Comparison of ENCODE assay signal across 2 cellular contexts in genomic region chr18:1505856-1506255, GRCh38.
TF ChIP-seq lines count a peak whose summit lies in the region.

No MANE protein-coding gene starts in this region.

TF ChIP-seq in GM23338, 12 proteins besides CTCF, POLR2A, EP300 and RAD21 (continued from another document):
- no peak for TF ChIP-seq ZNF114 (CRISPR knock-in tag; IDR thresholded peaks at IDR 0.05)
- no peak for TF ChIP-seq EZH2phosphoT487 (IDR thresholded peaks at IDR 0.05; ENCODE audit: unreplicated experiment)
- no peak for TF ChIP-seq ETS1 (IDR thresholded peaks at IDR 0.05)
- no peak for TF ChIP-seq POLR2AphosphoS5 (IDR thresholded peaks at IDR 0.05; ENCODE audit: low read depth)
- TF ChIP-seq, protein P1, sequence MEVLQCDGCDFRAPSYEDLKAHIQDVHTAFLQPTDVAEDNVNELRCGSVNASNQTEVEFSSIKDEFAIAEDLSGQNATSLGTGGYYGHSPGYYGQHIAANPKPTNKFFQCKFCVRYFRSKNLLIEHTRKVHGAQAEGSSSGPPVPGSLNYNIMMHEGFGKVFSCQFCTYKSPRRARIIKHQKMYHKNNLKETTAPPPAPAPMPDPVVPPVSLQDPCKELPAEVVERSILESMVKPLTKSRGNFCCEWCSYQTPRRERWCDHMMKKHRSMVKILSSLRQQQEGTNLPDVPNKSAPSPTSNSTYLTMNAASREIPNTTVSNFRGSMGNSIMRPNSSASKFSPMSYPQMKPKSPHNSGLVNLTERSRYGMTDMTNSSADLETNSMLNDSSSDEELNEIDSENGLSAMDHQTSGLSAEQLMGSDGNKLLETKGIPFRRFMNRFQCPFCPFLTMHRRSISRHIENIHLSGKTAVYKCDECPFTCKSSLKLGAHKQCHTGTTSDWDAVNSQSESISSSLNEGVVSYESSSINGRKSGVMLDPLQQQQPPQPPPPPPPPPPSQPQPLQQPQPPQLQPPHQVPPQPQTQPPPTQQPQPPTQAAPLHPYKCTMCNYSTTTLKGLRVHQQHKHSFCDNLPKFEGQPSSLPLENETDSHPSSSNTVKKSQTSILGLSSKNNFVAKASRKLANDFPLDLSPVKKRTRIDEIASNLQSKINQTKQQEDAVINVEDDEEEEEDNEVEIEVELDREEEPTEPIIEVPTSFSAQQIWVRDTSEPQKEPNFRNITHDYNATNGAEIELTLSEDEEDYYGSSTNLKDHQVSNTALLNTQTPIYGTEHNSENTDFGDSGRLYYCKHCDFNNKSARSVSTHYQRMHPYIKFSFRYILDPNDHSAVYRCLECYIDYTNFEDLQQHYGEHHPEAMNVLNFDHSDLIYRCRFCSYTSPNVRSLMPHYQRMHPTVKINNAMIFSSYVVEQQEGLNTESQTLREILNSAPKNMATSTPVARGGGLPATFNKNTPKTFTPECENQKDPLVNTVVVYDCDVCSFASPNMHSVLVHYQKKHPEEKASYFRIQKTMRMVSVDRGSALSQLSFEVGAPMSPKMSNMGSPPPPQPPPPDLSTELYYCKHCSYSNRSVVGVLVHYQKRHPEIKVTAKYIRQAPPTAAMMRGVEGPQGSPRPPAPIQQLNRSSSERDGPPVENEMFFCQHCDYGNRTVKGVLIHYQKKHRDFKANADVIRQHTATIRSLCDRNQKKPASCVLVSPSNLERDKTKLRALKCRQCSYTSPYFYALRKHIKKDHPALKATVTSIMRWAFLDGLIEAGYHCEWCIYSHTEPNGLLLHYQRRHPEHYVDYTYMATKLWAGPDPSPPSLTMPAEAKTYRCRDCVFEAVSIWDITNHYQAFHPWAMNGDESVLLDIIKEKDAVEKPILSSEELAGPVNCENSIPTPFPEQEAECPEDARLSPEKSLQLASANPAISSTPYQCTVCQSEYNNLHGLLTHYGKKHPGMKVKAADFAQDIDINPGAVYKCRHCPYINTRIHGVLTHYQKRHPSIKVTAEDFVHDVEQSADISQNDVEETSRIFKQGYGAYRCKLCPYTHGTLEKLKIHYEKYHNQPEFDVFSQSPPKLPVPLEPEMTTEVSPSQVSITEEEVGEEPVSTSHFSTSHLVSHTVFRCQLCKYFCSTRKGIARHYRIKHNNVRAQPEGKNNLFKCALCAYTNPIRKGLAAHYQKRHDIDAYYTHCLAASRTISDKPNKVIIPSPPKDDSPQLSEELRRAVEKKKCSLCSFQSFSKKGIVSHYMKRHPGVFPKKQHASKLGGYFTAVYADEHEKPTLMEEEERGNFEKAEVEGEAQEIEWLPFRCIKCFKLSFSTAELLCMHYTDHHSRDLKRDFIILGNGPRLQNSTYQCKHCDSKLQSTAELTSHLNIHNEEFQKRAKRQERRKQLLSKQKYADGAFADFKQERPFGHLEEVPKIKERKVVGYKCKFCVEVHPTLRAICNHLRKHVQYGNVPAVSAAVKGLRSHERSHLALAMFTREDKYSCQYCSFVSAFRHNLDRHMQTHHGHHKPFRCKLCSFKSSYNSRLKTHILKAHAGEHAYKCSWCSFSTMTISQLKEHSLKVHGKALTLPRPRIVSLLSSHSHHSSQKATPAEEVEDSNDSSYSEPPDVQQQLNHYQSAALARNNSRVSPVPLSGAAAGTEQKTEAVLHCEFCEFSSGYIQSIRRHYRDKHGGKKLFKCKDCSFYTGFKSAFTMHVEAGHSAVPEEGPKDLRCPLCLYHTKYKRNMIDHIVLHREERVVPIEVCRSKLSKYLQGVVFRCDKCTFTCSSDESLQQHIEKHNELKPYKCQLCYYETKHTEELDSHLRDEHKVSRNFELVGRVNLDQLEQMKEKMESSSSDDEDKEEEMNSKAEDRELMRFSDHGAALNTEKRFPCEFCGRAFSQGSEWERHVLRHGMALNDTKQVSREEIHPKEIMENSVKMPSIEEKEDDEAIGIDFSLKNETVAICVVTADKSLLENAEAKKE (CRISPR knock-in tag; IDR thresholded peaks at IDR 0.05): no peak
- TF ChIP-seq STAT1 (IDR thresholded peaks at IDR 0.05; ENCODE audit: unreplicated experiment): no peak
- TF ChIP-seq REST (IDR thresholded peaks at IDR 0.05; ENCODE audit: unreplicated experiment): no peak
- no peak for TF ChIP-seq ZNF331 (CRISPR knock-in tag; IDR thresholded peaks at IDR 0.05; ENCODE audit: low read depth)
TF ChIP-seq in GM23338: peak in this region for 0.

TF ChIP-seq in H1, 55 proteins besides CTCF, POLR2A, EP300 and RAD21:
- TF ChIP-seq POU5F1 (IDR thresholded peaks at IDR 0.05; ENCODE audit: low read depth, low read length) (0 out of 2 replicates have a peak, but pooled peaks have one; percentile 29), NANOG (IDR thresholded peaks at IDR 0.05; ENCODE audit: insufficient read depth, low read depth, low read length, poor library complexity, severe bottlenecking) (no peak)
